ENCODE assay signal across 9 cellular contexts in genomic region chr10:88901610-88902327, GRCh38. TPM values are rescaled to one million over a fixed set of nuclear protein-coding genes. Genes with fewer than 3 reads are reported as not detected.
DNase-seq lines count a peak whose midpoint lies in the region; ATAC-seq and TF ChIP-seq lines count a peak whose summit lies in the region.
"Had no signal": no experiment of that assay in that cellular context is flagged by ENCODE, and none has a peak within 500 bp of the region (broad histone marks: within the 10 kb centered on the region; RNA-seq: fewer than 3 reads in every experiment).

No MANE protein-coding gene starts in this region.

- H3K36me3 ChIP-seq in SU-DHL-6 (ENCODE audit: low read length) = peaks cover 13% of the 10 kb centered on the region

- H3K79me2 ChIP-seq in SU-DHL-6 (ENCODE audit: insufficient read depth, low read length) = 0 out of 2 replicates have a peak, but pooled peaks cover 6% of the 10 kb centered on the region

- ATAC-seq in activated T-cell treated with anti-CD3 and anti-CD28 coated beads, Interleukin-2, amount 50 U/mL, for 4 hours = peak; percentile 81 to 84
- peak; percentile 49 for ATAC-seq in HG03025 (IDR thresholded peaks at IDR 0.05; ENCODE audit: low FRiP score, unreplicated experiment)
- ATAC-seq in natural killer cell treated with Interleukin-12 subunit alpha and Interleukin-12 subunit beta and Interleukin-15 and Interleukin-18, amount 100 ng/mL, for 72 hours = peak; percentile 84 to 85

- POLR2A ChIA-PET in RWPE1 (lab: Yijun Ruan, JAX; ENCODE audit: low non-redundant PET) = no interaction called here

- H3K27me3 Mint-ChIP-seq in activated T-cell treated with anti-CD3 and anti-CD28 coated beads, Interleukin-2, amount 50 U/mL, for 4 hours (ENCODE audit: low read depth) = no peaks in the 10 kb centered on the region
- H3K27me3 Mint-ChIP-seq in natural killer cell treated with Interleukin-12 subunit alpha and Interleukin-12 subunit beta and Interleukin-15 and Interleukin-18, amount 100 ng/mL, for 72 hours = no peaks in the 10 kb centered on the region

- no peaks in the 10 kb centered on the region for H3F3A ChIP-seq in SU-DHL-6 (ENCODE audit: insufficient read depth)

- peaks cover 29% of the 10 kb centered on the region for H3K36me3 Mint-ChIP-seq in activated T-cell treated with anti-CD3 and anti-CD28 coated beads, Interleukin-2, amount 50 U/mL, for 4 hours (ENCODE audit: insufficient read depth)
- peaks cover 18% of the 10 kb centered on the region for H3K36me3 Mint-ChIP-seq in natural killer cell treated with Interleukin-12 subunit alpha and Interleukin-12 subunit beta and Interleukin-15 and Interleukin-18, amount 100 ng/mL, for 72 hours

- H3K4me3 ChIP-seq in SU-DHL-6 (ENCODE audit: insufficient read depth, low read length, poor library complexity, severe bottlenecking) = no peak overlapping the region

- DNase-seq in activated T-cell treated with anti-CD3 and anti-CD28 coated beads, Interleukin-2, amount 50 U/mL, for 4 hours = no peak
- DNase-seq in activated T-cell treated with anti-CD3 and anti-CD28 coated beads, Interleukin-2, amount 50 U/mL, for 1 hour = no peak
- no peak for DNase-seq in natural killer cell treated with Interleukin-12 subunit alpha and Interleukin-12 subunit beta and Interleukin-15 and Interleukin-18, amount 100 ng/mL, for 72 hours (ENCODE audit: low spot score)
- no peak for DNase-seq in midbrain (lab: John Stamatoyannopoulos, UW)
- DNase-seq in posterior cingulate gyrus = no peak
- no peak for DNase-seq in RWPE1 (ENCODE audit: low spot score)

- no peaks in the 10 kb centered on the region for H3K27me3 ChIP-seq in SU-DHL-6 (ENCODE audit: low read length)

- CTCF ChIA-PET in RWPE1 (lab: Yijun Ruan, JAX) = interaction anchor here (2.2 kb wide), 1 partner anchor 31 kb away, joined by 8 read pairs; no protein-coding TSS in a partner anchor

- peak overlapping the region; percentile 19 for H3K4me3 Mint-ChIP-seq in activated T-cell treated with anti-CD3 and anti-CD28 coated beads, Interleukin-2, amount 50 U/mL, for 4 hours
- peak overlapping the region; percentile 69 for H3K4me3 Mint-ChIP-seq in natural killer cell treated with Interleukin-12 subunit alpha and Interleukin-12 subunit beta and Interleukin-15 and Interleukin-18, amount 100 ng/mL, for 72 hours

- no peaks in the 10 kb centered on the region for H3K9me3 ChIP-seq in SU-DHL-6 (ENCODE audit: insufficient read depth, low read length)

- intact Hi-C loops in posterior cingulate gyrus (cut with DNase I) = no loop called here

- peak overlapping the region; percentile 63 for H3K27ac ChIP-seq in SU-DHL-6 (ENCODE audit: low read depth, low read length)
- H3K27ac ChIP-seq in RWPE1 = no peak overlapping the region

- H3K9me3 Mint-ChIP-seq in activated T-cell treated with anti-CD3 and anti-CD28 coated beads, Interleukin-2, amount 50 U/mL, for 4 hours = no peaks in the 10 kb centered on the region
- H3K9me3 Mint-ChIP-seq in natural killer cell treated with Interleukin-12 subunit alpha and Interleukin-12 subunit beta and Interleukin-15 and Interleukin-18, amount 100 ng/mL, for 72 hours = no peaks in the 10 kb centered on the region

- TF ChIP-seq CTCF in SU-DHL-6 (IDR thresholded peaks at IDR 0.05; ENCODE audit: insufficient read depth, low read length, poor library complexity, severe bottlenecking) (no peak), RWPE1 (conservative IDR thresholded peaks at IDR 0.05; ENCODE audit: low read depth) (no peak)

- no peak overlapping the region for H2AFZ ChIP-seq in SU-DHL-6 (ENCODE audit: low read depth, low read length, severe bottlenecking)

- peak overlapping the region; percentile 30 for H3K4me2 ChIP-seq in SU-DHL-6 (ENCODE audit: low read depth, low read length, poor library complexity, severe bottlenecking)

- H3K4me1 Mint-ChIP-seq in activated T-cell treated with anti-CD3 and anti-CD28 coated beads, Interleukin-2, amount 50 U/mL, for 4 hours (ENCODE audit: low read depth) = peaks cover 52% of the 10 kb centered on the region
- peaks cover 33 to 35% of the 10 kb centered on the region in 2 donors for H3K4me1 Mint-ChIP-seq in natural killer cell treated with Interleukin-12 subunit alpha and Interleukin-12 subunit beta and Interleukin-15 and Interleukin-18, amount 100 ng/mL, for 72 hours (ENCODE audit: low read depth in 2 of 2)

- H3K9ac ChIP-seq in SU-DHL-6 (ENCODE audit: low read length) = no peak overlapping the region

- H3K9me2 ChIP-seq in SU-DHL-6 (replicated peaks; ENCODE audit: insufficient read depth, low read length) = no peaks in the 10 kb centered on the region

- no peaks in the 10 kb centered on the region for H4K20me1 ChIP-seq in SU-DHL-6 (ENCODE audit: low read depth, low read length)

- H3K27ac Mint-ChIP-seq in natural killer cell treated with Interleukin-12 subunit alpha and Interleukin-12 subunit beta and Interleukin-15 and Interleukin-18, amount 100 ng/mL, for 72 hours = peak overlapping the region; percentile 75 to 92

RNA-seq across cellular contexts. Expression of gene STAMBPL1, which starts 21.7 kb away (rescaled TPM):
- 10 to 100 TPM; 15.1 to 24.7 (median 19.4) TPM for total RNA-seq in activated T-cell treated with anti-CD3 and anti-CD28 coated beads, Interleukin-2, amount 50 U/mL, for 4 hours
- total RNA-seq in natural killer cell treated with Interleukin-12 subunit alpha and Interleukin-12 subunit beta and Interleukin-15 and Interleukin-18, amount 100 ng/mL, for 72 hours = 10 to 100 TPM; 21.0 to 37.6 TPM

RNA-seq across cellular contexts. Expression of gene ANKRD22, which starts 50.1 kb away (rescaled TPM):
- under 1 TPM in 1 of 3 donors, not detected in 2; 0.24 TPM for total RNA-seq in activated T-cell treated with anti-CD3 and anti-CD28 coated beads, Interleukin-2, amount 50 U/mL, for 4 hours
- total RNA-seq in natural killer cell treated with Interleukin-12 subunit alpha and Interleukin-12 subunit beta and Interleukin-15 and Interleukin-18, amount 100 ng/mL, for 72 hours = under 1 TPM; 0.29 to 0.73 TPM
- total RNA-seq: T-helper 2 cell treated with Interferon-gamma antibody and Interleukin-4, amounts not matched to agents 100 ng/mL and 5 ng/mL, for 36 hours had no signal

RNA-seq across cellular contexts. Expression of gene ACTA2, which starts 50.8 kb away (rescaled TPM):
- total RNA-seq in activated T-cell treated with anti-CD3 and anti-CD28 coated beads, Interleukin-2, amount 50 U/mL, for 4 hours = 1 to 10 TPM; 2.6 to 4.1 (median 2.6) TPM
- total RNA-seq in natural killer cell treated with Interleukin-12 subunit alpha and Interleukin-12 subunit beta and Interleukin-15 and Interleukin-18, amount 100 ng/mL, for 72 hours = 10 to 100 TPM in 1 of 2 donors, 1 to 10 TPM in 1; 8.4 to 19.7 TPM
